10 cellular contexts compared by ENCODE assay signal in the genomic region with DNA sequence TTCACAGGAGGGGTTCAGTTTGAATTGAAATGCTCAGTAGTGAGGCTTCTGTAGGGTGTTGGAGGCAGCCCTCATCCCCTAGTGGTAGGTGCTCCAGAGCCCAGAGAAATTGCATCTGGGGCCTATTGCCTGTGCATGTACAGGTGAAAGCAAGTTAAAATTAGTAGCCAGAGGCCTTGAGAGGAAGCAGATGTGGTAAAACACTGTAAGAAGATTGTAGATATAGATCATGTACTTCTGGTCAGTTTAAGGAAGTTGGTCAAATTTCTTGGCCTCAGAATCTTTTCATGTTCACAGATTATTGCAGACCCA.
DNase-seq lines count a peak whose midpoint lies in the region; ATAC-seq and TF ChIP-seq lines count a peak whose summit lies in the region.
"Had no signal": no experiment of that assay in that cellular context is flagged by ENCODE, and none has a peak within 500 bp of the region (broad histone marks: within the 10 kb centered on the region; RNA-seq: fewer than 3 reads in every experiment).

No MANE protein-coding gene starts in this region.

- H3K4me2 ChIP-seq in KMS-11, result no peak overlapping the region

- H3K4me3 ChIP-seq in KMS-11 (IDR thresholded peaks at IDR 0.05; ENCODE audit: insufficient read depth, low read depth, low read length), result no peak overlapping the region

- H3K27me3 ChIP-seq in KMS-11 (ENCODE audit: insufficient read depth, low read depth), result no peaks in the 10 kb centered on the region

- H2AFZ ChIP-seq in KMS-11 (ENCODE audit: low read depth), result peak overlapping the region; percentile 27; the same call in 1 of the 2 replicates

- H3K4me1 ChIP-seq in KMS-11 (ENCODE audit: low read depth, poor library complexity, severe bottlenecking), result peaks cover 6% of the 10 kb centered on the region

- TF ChIP-seq CTCF in KMS-11 (conservative IDR thresholded peaks at IDR 0.05; ENCODE audit: low read depth, low read length), result peak; percentile 13

- ATAC-seq in GM18502 (IDR thresholded peaks at IDR 0.05; ENCODE audit: poor library complexity, unreplicated experiment) (peak; percentile 90), GM21576 (IDR thresholded peaks at IDR 0.05; ENCODE audit: unreplicated experiment) (peak; percentile 83), GM21717 (IDR thresholded peaks at IDR 0.05; ENCODE audit: unreplicated experiment) (no peak)
- ATAC-seq: natural killer cell treated with Interleukin-12 subunit alpha and Interleukin-12 subunit beta and Interleukin-15 and Interleukin-18, amount 100 ng/mL, for 72 hours had no signal

- H4K20me1 ChIP-seq in KMS-11 (ENCODE audit: insufficient read depth), result no peaks in the 10 kb centered on the region

- no peaks in the 10 kb centered on the region for H3K36me3 ChIP-seq in KMS-11 (ENCODE audit: insufficient read depth)

- H3K9ac ChIP-seq in KMS-11, result no peak overlapping the region

- no peaks in the 10 kb centered on the region for H3K79me2 ChIP-seq in KMS-11 (ENCODE audit: insufficient read depth, low read depth)

- no peak overlapping the region for H3K27ac ChIP-seq in KMS-11
- H3K27ac ChIP-seq in substantia nigra (ENCODE audit: low read depth, low read length, poor library complexity, severe bottlenecking), result no peak overlapping the region

- peak; percentile 42 for DNase-seq in germinal center (ENCODE audit: low spot score)
- no peak for DNase-seq in SHP77 (lab: John Stamatoyannopoulos, UW)
- DNase-seq in substantia nigra (lab: John Stamatoyannopoulos, UW), result no peak
- no peak for DNase-seq in NCI-H82 treated with DMSO at 0.1 percent for 48 hours (lab: John Stamatoyannopoulos, UW; ENCODE audit: unreplicated experiment)
- DNase-seq: NCI-H446 treated with DMSO at 0.1 percent for 48 hours had no signal
